In the genomic region with DNA sequence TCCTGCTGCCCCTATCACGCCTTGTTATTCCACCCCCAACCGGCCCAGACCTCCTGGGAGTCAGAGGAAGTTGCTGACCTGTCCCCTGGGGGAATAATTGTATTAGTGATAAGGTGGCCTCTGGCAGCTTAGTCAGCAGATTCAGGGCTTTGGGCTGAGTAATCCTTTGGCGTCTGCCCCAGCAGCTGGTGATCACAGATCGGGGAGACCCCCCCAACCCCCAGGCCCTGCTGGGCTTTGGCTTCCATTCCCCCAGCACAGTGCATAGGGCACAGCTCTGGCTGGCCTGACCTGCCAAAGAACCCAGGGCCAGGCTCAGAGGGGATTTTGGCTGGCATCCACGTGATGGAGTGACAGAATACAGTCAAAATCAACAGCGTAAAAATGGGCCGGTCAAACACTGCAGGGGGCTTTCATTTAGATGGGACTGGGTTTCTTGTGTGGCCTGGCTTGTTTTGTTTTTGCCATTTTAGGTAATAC, we compare ENCODE assay signal across 14 cellular contexts. TPM values are rescaled to one million over a fixed set of nuclear protein-coding genes. Genes with fewer than 3 reads are reported as not detected.
DNase-seq lines count a peak whose midpoint lies in the region; ATAC-seq, FAIRE-seq and TF ChIP-seq lines count a peak whose summit lies in the region.
"Had no signal": no experiment of that assay in that cellular context is flagged by ENCODE, and none has a peak within 500 bp of the region (broad histone marks: within the 10 kb centered on the region; RNA-seq: fewer than 3 reads in every experiment).

No MANE protein-coding gene starts in this region.

- H3K27ac Mint-ChIP-seq in nephron progenitor cell (peak overlapping the region; percentile 87), Calu3 (ENCODE audit: unreplicated experiment) (no peak overlapping the region)
- H3K27ac Mint-ChIP-seq: activated CD8-positive, alpha-beta T cell treated with anti-CD3 and anti-CD28 coated beads, Interleukin-2, amount 10 ng/mL, durations not matched to agents 7 days and 5 days; immature natural killer cell had no signal

- no peaks in the 10 kb centered on the region for H3K36me3 ChIP-seq in bronchial epithelial cell (ENCODE audit: control insufficient read depth, insufficient read depth, low read length)

- BruUV-seq in Calu3 (replicated peaks; lab: Mats Ljungman, UMichigan) = no TSS peak

- ATAC-seq in HG02678 (IDR thresholded peaks at IDR 0.05; ENCODE audit: unreplicated experiment) = no peak
- ATAC-seq: activated CD8-positive, alpha-beta T cell treated with anti-CD3 and anti-CD28 coated beads, Interleukin-2, amount 10 ng/mL, durations not matched to agents 7 days and 5 days had no signal

- no peak for TF ChIP-seq CTCF in bronchial epithelial cell (IDR thresholded peaks at IDR 0.05; ENCODE audit: insufficient read depth, low read length, severe bottlenecking)
- TF ChIP-seq CTCF in nephron progenitor cell (IDR thresholded peaks at IDR 0.05) = no peak
- TF ChIP-seq CTCF in Calu3 (IDR thresholded peaks at IDR 0.05; ENCODE audit: unreplicated experiment) = no peak

- CTCF ChIA-PET in Calu3 (lab: Charles Lee) = no interaction called here

- no peak for FAIRE-seq in bronchial epithelial cell (lab: Jason Lieb, UNC)

- intact Hi-C loops in Calu3 (cut with micrococcal nuclease; ENCODE audit: unreplicated experiment) = no loop called here

- H3K4me3 Mint-ChIP-seq in nephron progenitor cell = no peak overlapping the region
- no peak overlapping the region for H3K4me3 Mint-ChIP-seq in Calu3 (ENCODE audit: low read depth, unreplicated experiment)
- H3K4me3 Mint-ChIP-seq: activated CD8-positive, alpha-beta T cell treated with anti-CD3 and anti-CD28 coated beads, Interleukin-2, amount 10 ng/mL, durations not matched to agents 7 days and 5 days; central memory CD8-positive, alpha-beta T cell; immature natural killer cell had no signal

- peak; percentile 63 for DNase-seq in ELR (ENCODE audit: low read depth)
- peak; percentile 72 for DNase-seq in NCI-H524 treated with DMSO at 0.1 percent for 48 hours (lab: John Stamatoyannopoulos, UW)
- peak; percentile 41 for DNase-seq in bronchial epithelial cell (ENCODE audit: low read depth)
- DNase-seq in nephron progenitor cell = no peak
- DNase-seq in HuH-7 (ENCODE audit: low spot score) = no peak
- no peak for DNase-seq in Calu3
- DNase-seq in amygdala (lab: John Stamatoyannopoulos, UW) = no peak
- DNase-seq: activated CD8-positive, alpha-beta T cell treated with anti-CD3 and anti-CD28 coated beads, Interleukin-2, amount 10 ng/mL, durations not matched to agents 7 days and 5 days; DMS79 treated with DMSO at 0.1 percent for 48 hours; immature natural killer cell; NCI-H1417 treated with DMSO at 0.1 percent for 48 hours had no signal

- H3K27me3 ChIP-seq in bronchial epithelial cell (ENCODE audit: control insufficient read depth, insufficient read depth, low read length) = no peaks in the 10 kb centered on the region

- no peaks in the 10 kb centered on the region for H3K9me3 Mint-ChIP-seq in nephron progenitor cell
- no peaks in the 10 kb centered on the region for H3K9me3 Mint-ChIP-seq in Calu3 (ENCODE audit: low read depth, unreplicated experiment)
- H3K9me3 Mint-ChIP-seq: central memory CD8-positive, alpha-beta T cell; immature natural killer cell had no signal

- H3K27me3 Mint-ChIP-seq in nephron progenitor cell (ENCODE audit: low read depth, poor library complexity) = peaks cover 8% of the 10 kb centered on the region
- H3K27me3 Mint-ChIP-seq in Calu3 (ENCODE audit: unreplicated experiment) = no peaks in the 10 kb centered on the region

- no peak overlapping the region for H3K4me3 ChIP-seq in bronchial epithelial cell (ENCODE audit: low read depth, low read length)
- H3K4me3 ChIP-seq: SK-N-MC had no signal

- peaks cover 49% of the 10 kb centered on the region for H3K4me1 Mint-ChIP-seq in nephron progenitor cell
- H3K4me1 Mint-ChIP-seq in Calu3 (ENCODE audit: low read depth, unreplicated experiment) = peaks cover 32% of the 10 kb centered on the region
- H3K4me1 Mint-ChIP-seq: central memory CD8-positive, alpha-beta T cell; immature natural killer cell had no signal

- no peaks in the 10 kb centered on the region for H3K36me3 Mint-ChIP-seq in nephron progenitor cell (ENCODE audit: low read depth)
- peaks cover 5% of the 10 kb centered on the region for H3K36me3 Mint-ChIP-seq in Calu3 (ENCODE audit: insufficient read depth, unreplicated experiment)
- H3K36me3 Mint-ChIP-seq: immature natural killer cell had no signal

RNA-seq across cellular contexts. Expression of gene NR2E3, which starts 3.9 kb away (rescaled TPM):
- total RNA-seq in bronchial epithelial cell (0.26 TPM in 1 of 2 replicates, not detected in the other), Calu3 (2022) (0.49 and 0.83 TPM in 2 replicates)
- total RNA-seq: activated CD8-positive, alpha-beta T cell treated with anti-CD3 and anti-CD28 coated beads, Interleukin-2, amount 10 ng/mL, durations not matched to agents 7 days and 5 days had no signal

Comparison
In these comparisons a context has a peak if more than half of its experiments do, and no peak if none do; other contexts are left out.
1. DNase-seq: peak in ELR (single experiment), NCI-H524 treated with DMSO at 0.1 percent for 48 hours (single experiment) and bronchial epithelial cell (single experiment); none in nephron progenitor cell (single experiment), HuH-7 (single experiment), Calu3 (single experiment) and amygdala (0 of 56).